Comparison of ENCODE assay signal across 9 cellular contexts in the genomic region with DNA sequence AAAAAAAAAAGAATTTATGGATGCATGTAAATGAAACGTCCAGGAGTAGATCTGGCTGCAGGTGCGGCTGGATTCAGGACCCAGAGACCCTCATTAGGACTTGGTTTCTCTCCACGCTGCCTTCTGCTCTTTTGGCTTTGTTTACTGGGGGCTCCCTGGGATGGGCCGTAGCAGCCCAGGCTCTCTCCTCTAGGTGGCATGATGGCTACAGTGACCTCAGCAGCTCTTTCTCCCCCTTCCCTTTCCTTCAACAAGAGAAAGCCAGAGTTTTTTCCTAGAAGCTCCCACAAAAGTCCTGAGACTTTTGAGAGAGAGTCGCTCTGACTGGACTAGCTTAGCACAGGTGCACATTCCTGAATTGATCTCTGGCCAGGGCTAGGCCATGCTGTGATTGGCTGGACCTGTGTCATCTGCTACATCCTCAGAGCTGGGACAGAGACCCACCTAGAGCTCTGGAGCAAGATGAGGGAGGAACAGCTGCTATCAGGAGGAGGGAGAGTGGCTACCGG.
DNase-seq lines count a peak whose midpoint lies in the region; TF ChIP-seq lines count a peak whose summit lies in the region.
"Had no signal": no experiment of that assay in that cellular context is flagged by ENCODE, and none has a peak within 500 bp of the region (broad histone marks: within the 10 kb centered on the region; RNA-seq: fewer than 3 reads in every experiment).

No MANE protein-coding gene starts in this region.

- H3K79me2 ChIP-seq in osteoblast (ENCODE audit: insufficient read depth, low read length): no peaks in the 10 kb centered on the region

- peak; percentile 25 to 45 for DNase-seq in NOMO-1 (lab: John Stamatoyannopoulos, UW; ENCODE audit: unreplicated experiment in 2 of 2)
- DNase-seq in NOMO-1 treated with dmso at 0.1 percent for 144 hours (lab: John Stamatoyannopoulos, UW; ENCODE audit: unreplicated experiment): no peak
- peak; percentile 79 for DNase-seq in H7
- peak; percentile 73 for DNase-seq in NAMALWA (ENCODE audit: low spot score)
- DNase-seq in activated T-helper 9 cell treated with anti-CD3 and anti-CD28 coated beads, Interleukin-2, amount 50 U/mL, for 16 hours (ENCODE audit: low read depth): peak; percentile 10
- DNase-seq in head of caudate nucleus: peak in 41 of 42 donors; percentile 22 to 84 (median 60)
- peak; percentile 90 for DNase-seq in osteoblast (ENCODE audit: insufficient read length, low spot score, missing footprints)
- no peak for DNase-seq in cortex of kidney (lab: John Stamatoyannopoulos, UW)

- H3K4me3 ChIP-seq in H7 (ENCODE audit: insufficient read depth, low read depth, low read length): no peak overlapping the region
- H3K4me3 ChIP-seq in osteoblast (ENCODE audit: insufficient read depth, low read length): no peak overlapping the region

- H3K4me1 ChIP-seq in osteoblast (ENCODE audit: insufficient read depth, low read length): peaks cover 24% of the 10 kb centered on the region

- H3K27me3 ChIP-seq in H7 (ENCODE audit: control insufficient read depth, insufficient read depth, low read length) (no peaks in the 10 kb centered on the region), osteoblast (ENCODE audit: insufficient read depth, low read length) (peaks cover 12% of the 10 kb centered on the region)

- intact Hi-C loops in head of caudate nucleus (cut with DNase I): no loop called here

- H3K4me2 ChIP-seq in osteoblast (ENCODE audit: insufficient read depth, low read length): peak overlapping the region; percentile 56

- TF ChIP-seq CTCF in osteoblast (IDR thresholded peaks at IDR 0.05; ENCODE audit: extremely low read depth, low read depth, low read length): peak; percentile 73

- H3K27ac ChIP-seq in osteoblast (ENCODE audit: low read depth, low read length): no peak overlapping the region
- H3K27ac ChIP-seq: epithelial cell of prostate had no signal

- H3K36me3 ChIP-seq in H7 (replicated peaks; ENCODE audit: control insufficient read depth, insufficient read depth, low read length) (no peaks in the 10 kb centered on the region), osteoblast (ENCODE audit: insufficient read depth, low read length) (no peaks in the 10 kb centered on the region)

- H3K9me3 ChIP-seq in osteoblast (ENCODE audit: low read depth, low read length): no peaks in the 10 kb centered on the region

- H2AFZ ChIP-seq in osteoblast (ENCODE audit: low read length): peak overlapping the region; percentile 80

- no peaks in the 10 kb centered on the region for H4K20me1 ChIP-seq in osteoblast (ENCODE audit: insufficient read depth, low read length)

Comparison
In these comparisons a context has a peak if more than half of its experiments do, and no peak if none do; other contexts are left out.
1. DNase-seq: peak in NOMO-1 (2 of 2), H7 (single experiment), NAMALWA (single experiment), activated T-helper 9 cell treated with anti-CD3 and anti-CD28 coated beads, Interleukin-2, amount 50 U/mL, for 16 hours (single experiment), head of caudate nucleus (41 of 42) and osteoblast (single experiment); none in NOMO-1 treated with dmso at 0.1 percent for 144 hours (single experiment) and cortex of kidney (single experiment).